In genomic region chr5:158272409-158272808, GRCh38 we compare ENCODE assay signal across 28 cellular contexts.
"Had no signal": no experiment of that assay in that cellular context is flagged by ENCODE, and none has a peak within 500 bp of the region (broad histone marks: within the 10 kb centered on the region; RNA-seq: fewer than 3 reads in every experiment).

No MANE protein-coding gene starts in this region.

- H3K27ac ChIP-seq: epithelial cell of prostate, esophagus muscularis mucosa, foreskin keratinocyte, gastroesophageal sphincter, heart right ventricle, left lung, parathyroid adenoma, right lobe of liver, thoracic aorta, tibial nerve, upper lobe of left lung had no signal

- H3K27ac Mint-ChIP-seq: mesothelial cell of epicardium; natural killer cell treated with Interleukin-12 subunit alpha and Interleukin-12 subunit beta and Interleukin-15 and Interleukin-18, amount 100 ng/mL, for 72 hours; progenitor cell of endocrine pancreas; stimulated activated naive B cell treated with anti-CD40 and anti-IgM and Interleukin-4, amounts not matched to agents 10 μg/mL and 1 μg/mL and 100 μg/mL, for 72 hours; stimulated activated naive CD8-positive, alpha-beta T cell treated with anti-CD3 and anti-CD28 coated beads, Interleukin-15, Interleukin-2, amounts not matched to agents 100 ng/mL and 50 ng/mL, for 24 hours had no signal

- DNase-seq: cortex of kidney; effector CD4-positive, alpha-beta T cell; foreskin keratinocyte; glutamatergic neuron; heart right ventricle; hypothalamus; left cardiac atrium; left lung; mesenchymal stem cell; mucosa of descending colon; naive B cell; right lobe of liver; small intestine; stimulated activated CD4-positive, alpha-beta T cell treated with anti-CD3 and anti-CD28 coated beads, Interleukin-15, amount 100 ng/mL, for 24 hours; stimulated activated CD4-positive, alpha-beta T cell treated with anti-CD3 and anti-CD28 coated beads, Interleukin-2, amount 100 ng/mL, for 48 hours; stimulated activated naive B cell treated with anti-CD40 and anti-IgM and Interleukin-4, amounts not matched to agents 10 μg/mL and 1 μg/mL and 100 μg/mL, for 72 hours; upper lobe of left lung had no signal

- H3K4me3 Mint-ChIP-seq: mesothelial cell of epicardium; naive B cell; natural killer cell treated with Interleukin-12 subunit alpha and Interleukin-12 subunit beta and Interleukin-15 and Interleukin-18, amount 100 ng/mL, for 72 hours; stimulated activated naive B cell treated with anti-CD40 and anti-IgM and Interleukin-4, amounts not matched to agents 10 μg/mL and 1 μg/mL and 100 μg/mL, for 72 hours; stimulated activated naive CD8-positive, alpha-beta T cell treated with anti-CD3 and anti-CD28 coated beads, Interleukin-15, Interleukin-2, amounts not matched to agents 100 ng/mL and 50 ng/mL, for 24 hours had no signal

- H2AFZ ChIP-seq: parathyroid adenoma had no signal

- H3K36me3 ChIP-seq: esophagus muscularis mucosa, gastroesophageal sphincter, heart right ventricle, left lung, right lobe of liver, thoracic aorta, tibial nerve, upper lobe of left lung had no signal

- H3K36me3 Mint-ChIP-seq: mesothelial cell of epicardium; natural killer cell treated with Interleukin-12 subunit alpha and Interleukin-12 subunit beta and Interleukin-15 and Interleukin-18, amount 100 ng/mL, for 72 hours had no signal

- H3K4me1 Mint-ChIP-seq: naive B cell; stimulated activated naive B cell treated with anti-CD40 and anti-IgM and Interleukin-4, amounts not matched to agents 10 μg/mL and 1 μg/mL and 100 μg/mL, for 72 hours had no signal

- H3K27me3 Mint-ChIP-seq: stimulated activated naive B cell treated with anti-CD40 and anti-IgM and Interleukin-4, amounts not matched to agents 10 μg/mL and 1 μg/mL and 100 μg/mL, for 72 hours had no signal

- H3K27me3 ChIP-seq: esophagus muscularis mucosa, foreskin keratinocyte, gastroesophageal sphincter, heart right ventricle, left lung, right lobe of liver, tibial nerve, upper lobe of left lung had no signal

- H3K4me1 ChIP-seq: esophagus muscularis mucosa, foreskin keratinocyte, gastroesophageal sphincter, heart right ventricle, left lung, parathyroid adenoma, right lobe of liver, tibial nerve, upper lobe of left lung had no signal

- H3K9me3 Mint-ChIP-seq: mesothelial cell of epicardium; natural killer cell treated with Interleukin-12 subunit alpha and Interleukin-12 subunit beta and Interleukin-15 and Interleukin-18, amount 100 ng/mL, for 72 hours; neural crest cell; stimulated activated naive CD8-positive, alpha-beta T cell treated with anti-CD3 and anti-CD28 coated beads, Interleukin-15, Interleukin-2, amounts not matched to agents 100 ng/mL and 50 ng/mL, for 24 hours had no signal

- ATAC-seq: foreskin keratinocyte; gastroesophageal sphincter; heart right ventricle; left cardiac atrium; left lung; mucosa of descending colon; natural killer cell treated with Interleukin-12 subunit alpha and Interleukin-12 subunit beta and Interleukin-15 and Interleukin-18, amount 100 ng/mL, for 72 hours; right lobe of liver; stimulated activated naive B cell treated with anti-CD40 and anti-IgM and Interleukin-4, amounts not matched to agents 10 μg/mL and 1 μg/mL and 100 μg/mL, for 72 hours had no signal

- H3K79me2 ChIP-seq: parathyroid adenoma had no signal

- H3K9me3 ChIP-seq: mucosa of descending colon, right lobe of liver, upper lobe of left lung had no signal

- H3K4me3 ChIP-seq: esophagus muscularis mucosa, gastroesophageal sphincter, heart right ventricle, left lung, mucosa of descending colon, right lobe of liver, thoracic aorta, tibial nerve, upper lobe of left lung had no signal

- H3K9ac ChIP-seq: parathyroid adenoma had no signal
